ENCODE assay signal across 8 cellular contexts in the genomic region with DNA sequence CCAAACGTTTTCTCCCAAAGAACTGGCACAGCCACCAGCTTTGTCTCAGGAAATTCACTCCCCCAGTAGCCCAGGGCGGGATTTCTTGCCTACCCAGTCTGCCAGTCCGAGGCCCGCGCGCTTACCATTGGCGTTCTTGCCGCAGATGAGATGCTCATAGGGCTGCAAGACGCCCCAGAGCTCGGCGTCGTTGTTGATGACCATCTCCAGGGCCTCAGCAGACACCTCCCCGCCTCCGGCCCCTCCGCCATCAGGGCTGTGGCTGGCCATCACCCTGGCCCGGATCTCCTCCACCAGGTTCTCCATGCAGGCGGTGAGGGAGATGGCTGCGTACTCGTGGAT. TPM values are rescaled to one million over a fixed set of nuclear protein-coding genes. Genes with fewer than 3 reads are reported as not detected.
A peak's percentile ranks its signal among the peaks of the same experiment; 100 is the strongest.
DNase-seq lines count a peak whose midpoint lies in the region; ATAC-seq and TF ChIP-seq lines count a peak whose summit lies in the region.

No MANE protein-coding gene starts in this region.

- H3K79me2 ChIP-seq in PC-9 (ENCODE audit: low read depth) = peaks cover 62% of the 10 kb centered on the region

- H3F3A ChIP-seq in PC-9 (ENCODE audit: insufficient read depth, low read depth) = peaks cover 3% of the 10 kb centered on the region; the same call in 1 of the 2 replicates

- no peaks in the 10 kb centered on the region for H3K36me3 Mint-ChIP-seq in dendritic cell treated with granulocyte-macrophage colony-stimulating factor and Interleukin-4, amounts not matched to agents 40 ng/mL and 50 ng/mL, for 4 days (ENCODE audit: low read depth)

- peak overlapping the region in 1 of 2 donors; percentile 72 for H3K9ac ChIP-seq in mucosa of rectum (ENCODE audit: low read depth in 1 of 2, low read length in 2 of 2)

- H3K27ac ChIP-seq in PC-9 (no peak overlapping the region), mucosa of rectum (ENCODE audit: low read depth in 2 of 2, low read length in 2 of 2) (no peak overlapping the region)

- no peak overlapping the region for H3K27ac Mint-ChIP-seq in dendritic cell treated with granulocyte-macrophage colony-stimulating factor and Interleukin-4, amounts not matched to agents 40 ng/mL and 50 ng/mL, for 4 days

- H3K4me1 ChIP-seq in PC-9 (replicated peaks; ENCODE audit: insufficient read depth) (peaks cover 53% of the 10 kb centered on the region), mucosa of rectum (ENCODE audit: control insufficient read depth in 2 of 2, insufficient read depth in 2 of 2, low read length in 2 of 2) (peaks cover 16 to 22% of the 10 kb centered on the region in 2 donors)

- H3K9me3 ChIP-seq in PC-9 (ENCODE audit: insufficient read depth, low read depth) (no peaks in the 10 kb centered on the region), mucosa of rectum (ENCODE audit: control insufficient read depth in 2 of 2, low read length in 2 of 2) (no peaks in the 10 kb centered on the region)

- intact Hi-C loops in PC-9 (cut with micrococcal nuclease; ENCODE audit: unreplicated experiment) = no loop called here
- intact Hi-C loops in dendritic cell treated with granulocyte-macrophage colony-stimulating factor and Interleukin-4, amounts not matched to agents 40 ng/mL and 50 ng/mL, for 4 days (cut with micrococcal nuclease) = loop anchor here (10.0 kb wide), 1 partner anchor 102 kb away; no protein-coding TSS in a partner anchor

- POLR2A ChIA-PET in PC-9 (lab: Charles Lee; ENCODE audit: unreplicated experiment) = interaction anchor here (0.9 to 1.0 kb wide), 3 partner anchors 10 to 191 kb away, joined by 3 to 5 read pairs (median 4); no protein-coding TSS in a partner anchor

- H3K4me3 ChIP-seq in PC-9 (peak overlapping the region; percentile 92), mucosa of rectum (ENCODE audit: low read length in 2 of 2) (peak overlapping the region; percentile 68 to 76)

- peak overlapping the region; percentile 79 for H2AFZ ChIP-seq in PC-9

- peaks cover 22% of the 10 kb centered on the region for H4K20me1 ChIP-seq in PC-9 (ENCODE audit: insufficient read depth)

- peak; percentile 51 for DNase-seq in GM03348 (ENCODE audit: low spot score)
- DNase-seq in PC-9 = peak; percentile 53 to 59
- no peak for DNase-seq in dermis blood vessel endothelial cell
- no peak for DNase-seq in NCI-H2081 (lab: John Stamatoyannopoulos, UW)

- no peak for ATAC-seq in GM19455 (IDR thresholded peaks at IDR 0.05; ENCODE audit: unreplicated experiment)
- no peak for ATAC-seq in GM19395 (IDR thresholded peaks at IDR 0.05; ENCODE audit: unreplicated experiment)

- H3K36me3 ChIP-seq in PC-9 (ENCODE audit: low read depth) (0 out of 2 replicates have a peak, but pooled peaks cover 1% of the 10 kb centered on the region), mucosa of rectum (ENCODE audit: control insufficient read depth in 2 of 2, insufficient read depth in 2 of 2, low read length in 2 of 2) (no peaks in the 10 kb centered on the region)

- peak overlapping the region; percentile 83 for H3K4me3 Mint-ChIP-seq in dendritic cell treated with granulocyte-macrophage colony-stimulating factor and Interleukin-4, amounts not matched to agents 40 ng/mL and 50 ng/mL, for 4 days

- no peaks in the 10 kb centered on the region for H3K9me3 Mint-ChIP-seq in dendritic cell treated with granulocyte-macrophage colony-stimulating factor and Interleukin-4, amounts not matched to agents 40 ng/mL and 50 ng/mL, for 4 days

- no peaks in the 10 kb centered on the region for H3K27me3 ChIP-seq in PC-9 (ENCODE audit: insufficient read depth, low read depth)
- peaks cover 17 to 18% of the 10 kb centered on the region in 2 donors for H3K27me3 ChIP-seq in mucosa of rectum (ENCODE audit: control insufficient read depth in 2 of 2, insufficient read depth in 2 of 2, low read length in 2 of 2)

- peaks cover 46% of the 10 kb centered on the region for H3K4me1 Mint-ChIP-seq in dendritic cell treated with granulocyte-macrophage colony-stimulating factor and Interleukin-4, amounts not matched to agents 40 ng/mL and 50 ng/mL, for 4 days (ENCODE audit: low read depth)

- no TSS peak for BruUV-seq in PC-9 (replicated peaks; lab: Mats Ljungman, UMichigan)

- no peak for TF ChIP-seq CTCF in PC-9 (conservative IDR thresholded peaks at IDR 0.05)

- H3K9me2 ChIP-seq in PC-9 (ENCODE audit: insufficient read depth) = no peaks in the 10 kb centered on the region

- CTCF ChIA-PET in PC-9 (lab: Charles Lee) = interaction anchor here (0.7 to 1.4 kb wide), 3 partner anchors 10 to 191 kb away, joined by 3 to 4 read pairs (median 3); no protein-coding TSS in a partner anchor

- peak overlapping the region; percentile 94 for H3K4me2 ChIP-seq in PC-9

- peaks cover 35% of the 10 kb centered on the region for H3K27me3 Mint-ChIP-seq in dendritic cell treated with granulocyte-macrophage colony-stimulating factor and Interleukin-4, amounts not matched to agents 40 ng/mL and 50 ng/mL, for 4 days

RNA-seq across cellular contexts. Expression of a gene that starts 1.3 kb away (rescaled TPM):
- total RNA-seq in PC-9 (2021) (12.7 and 12.9 TPM in 2 replicates), dermis blood vessel endothelial cell (0.23 and 0.34 TPM in 2 replicates)

Comparison
In these comparisons a context has a peak if more than half of its experiments do, and no peak if none do; other contexts are left out.
1. DNase-seq: peak in GM03348 (single experiment) and PC-9 (2 of 2); none in dermis blood vessel endothelial cell (single experiment) and NCI-H2081 (0 of 2).
2. RNA of a gene that starts 1.3 kb away (total RNA-seq): 12.7 to 12.9 TPM in PC-9; 0.23 to 0.34 TPM in dermis blood vessel endothelial cell; every median in the first group is over 10 times any median in the second.